Comparison of ENCODE assay signal across 9 cellular contexts in genomic region chr5:14190194-14191164, GRCh38. TPM values are rescaled to one million over a fixed set of nuclear protein-coding genes. Genes with fewer than 3 reads are reported as not detected.
DNase-seq lines count a peak whose midpoint lies in the region; ATAC-seq, FAIRE-seq and TF ChIP-seq lines count a peak whose summit lies in the region.
"Had no signal": no experiment of that assay in that cellular context is flagged by ENCODE, and none has a peak within 500 bp of the region (broad histone marks: within the 10 kb centered on the region; RNA-seq: fewer than 3 reads in every experiment).

No MANE protein-coding gene starts in this region.

- peak overlapping the region; percentile 16 for H3K4me3 Mint-ChIP-seq in type B pancreatic cell

- no peaks in the 10 kb centered on the region for H3K27me3 Mint-ChIP-seq in type B pancreatic cell

- intact Hi-C loops in ascending aorta (cut with DNase I), result loop anchor here (1.0 to 5.0 kb wide), 5 partner anchors 14 to 83 kb away; no protein-coding TSS in a partner anchor

- ATAC-seq in activated CD4-positive, CD25-positive, alpha-beta regulatory T cell treated with anti-CD3 and anti-CD28 coated beads, Interleukin-2, amount 50 U/mL, for 24 hours, result no peak

- no peaks in the 10 kb centered on the region for H3K27me3 ChIP-seq in ascending aorta
- no peaks in the 10 kb centered on the region for H3K27me3 ChIP-seq in kidney epithelial cell (ENCODE audit: control insufficient read depth, insufficient read depth, low read length)
- H3K27me3 ChIP-seq: BLaER1 had no signal

- H3K4me3 ChIP-seq in ascending aorta (peak overlapping the region in 1 of 2 donors; percentile 46), kidney epithelial cell (ENCODE audit: low read depth, low read length) (no peak overlapping the region)
- H3K4me3 ChIP-seq: BLaER1 had no signal

- no peaks in the 10 kb centered on the region for H3K36me3 ChIP-seq in ascending aorta
- no peaks in the 10 kb centered on the region for H3K36me3 ChIP-seq in kidney epithelial cell (ENCODE audit: control insufficient read depth, insufficient read depth, low read length)

- no peaks in the 10 kb centered on the region for H3K9me3 ChIP-seq in ascending aorta
- H3K9me3 ChIP-seq: BLaER1 had no signal

- peak overlapping the region; percentile 95 to 99 for H3K27ac ChIP-seq in ascending aorta
- H3K27ac ChIP-seq: BLaER1 had no signal

- H3K4me1 ChIP-seq in ascending aorta, result peaks cover 29 to 66% of the 10 kb centered on the region in 2 donors

- no peak for TF ChIP-seq POLR2A in GM12891 (IDR thresholded peaks at IDR 0.05; ENCODE audit: low read depth, low read length)

- peaks cover 53% of the 10 kb centered on the region for H3K4me1 Mint-ChIP-seq in type B pancreatic cell (ENCODE audit: unreplicated experiment)

- DNase-seq in NCI-H1436 (lab: John Stamatoyannopoulos, UW), result peak; percentile 37
- no peak for DNase-seq in NCI-H1436 treated with DMSO at 0.1 percent for 48 hours (lab: John Stamatoyannopoulos, UW)
- peak in 1 of 2 donors; percentile 89 for DNase-seq in ascending aorta (ENCODE audit: low spot score in 2 of 2)
- peak; percentile 89 for DNase-seq in kidney epithelial cell (ENCODE audit: low read depth)
- no peak for DNase-seq in type B pancreatic cell (ENCODE audit: extremely low spot score, unreplicated experiment)
- DNase-seq in NCI-H345 (lab: John Stamatoyannopoulos, UW), result no peak
- DNase-seq in GM12891 (ENCODE audit: insufficient read length, low spot score), result no peak

- no peaks in the 10 kb centered on the region for H3K9me3 Mint-ChIP-seq in type B pancreatic cell

- TF ChIP-seq CTCF in ascending aorta (IDR thresholded peaks at IDR 0.05) (no peak), kidney epithelial cell (IDR thresholded peaks at IDR 0.05; ENCODE audit: insufficient read depth, low read length, poor library complexity, severe bottlenecking) (no peak), type B pancreatic cell (conservative IDR thresholded peaks at IDR 0.05) (no peak)

- H3K27ac Mint-ChIP-seq in type B pancreatic cell, result peak overlapping the region; percentile 51

- FAIRE-seq in GM12891 (lab: Jason Lieb, UNC), result no peak

- no peaks in the 10 kb centered on the region for H3K36me3 Mint-ChIP-seq in type B pancreatic cell

TF ChIP-seq in GM12891, 5 proteins besides CTCF, POLR2A, EP300 and RAD21:
- TF ChIP-seq PAX5 (IDR thresholded peaks at IDR 0.05; ENCODE audit: insufficient read depth, low read length, severe bottlenecking), result no peak
- TF ChIP-seq POLR2AphosphoS5 (IDR thresholded peaks at IDR 0.05; ENCODE audit: low read depth, low read length), result no peak
- no peak for TF ChIP-seq POU2F2 (IDR thresholded peaks at IDR 0.05; ENCODE audit: low read depth, low read length)
- no peak for TF ChIP-seq SPI1 (IDR thresholded peaks at IDR 0.05; ENCODE audit: low read depth, low read length)
- TF ChIP-seq TAF1 (IDR thresholded peaks at IDR 0.05; ENCODE audit: low read depth, low read length), result no peak

RNA-seq across cellular contexts. Expression of gene TRIO, which starts 47.3 kb away (rescaled TPM):
- total RNA-seq in ascending aorta, result 262 TPM
- total RNA-seq in kidney epithelial cell, result 174 and 196 TPM in 2 replicates
- 61.9 and 145 TPM in 2 replicates for total RNA-seq in type B pancreatic cell (ENCODE audit: low replicate concordance)
- 24.2 TPM for polyA plus RNA-seq in GM12891 (2012; ENCODE audit: low read depth, missing spikeins)

Comparison
In these comparisons a context has a peak if more than half of its experiments do, and no peak if none do; other contexts are left out.
1. DNase-seq: peak in NCI-H1436 (single experiment) and kidney epithelial cell (single experiment); none in NCI-H1436 treated with DMSO at 0.1 percent for 48 hours (single experiment), type B pancreatic cell (single experiment), NCI-H345 (single experiment) and GM12891 (single experiment).